Comparison of ENCODE assay signal across 16 cellular contexts in the genomic region with DNA sequence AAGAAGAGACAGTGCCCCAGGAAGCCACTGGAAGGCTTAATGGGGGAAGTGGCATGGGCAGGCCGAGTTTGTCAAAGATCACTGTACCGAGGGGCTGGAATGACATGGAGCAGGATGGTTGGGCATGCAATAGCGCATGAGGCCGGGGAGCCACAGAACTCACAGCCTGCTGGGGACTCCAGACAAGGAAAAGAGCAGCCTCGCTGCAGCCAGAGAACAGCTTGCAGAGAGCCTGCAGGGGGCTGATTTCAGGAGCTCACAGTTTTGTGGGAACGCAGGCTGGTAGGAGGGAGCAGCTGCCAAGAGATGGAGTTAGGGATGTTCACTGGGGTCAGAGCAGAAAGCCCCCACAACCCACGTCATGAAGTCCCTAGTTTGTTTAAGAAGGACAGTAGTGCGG. TPM values are rescaled to one million over a fixed set of nuclear protein-coding genes. Genes with fewer than 3 reads are reported as not detected.
"Had no signal": no experiment of that assay in that cellular context is flagged by ENCODE, and none has a peak within 500 bp of the region (broad histone marks: within the 10 kb centered on the region; RNA-seq: fewer than 3 reads in every experiment).

No MANE protein-coding gene starts in this region.

- H2AFZ ChIP-seq: hepatocyte had no signal

- H3K27me3 ChIP-seq: foreskin keratinocyte, hepatocyte, ovary, right atrium auricular region had no signal

- H3K4me1 ChIP-seq: foreskin keratinocyte had no signal

- H3K36me3 Mint-ChIP-seq: naive thymus-derived CD4-positive, alpha-beta T cell had no signal

- H3K4me3 Mint-ChIP-seq: dendritic cell treated with granulocyte-macrophage colony-stimulating factor and Interleukin-4, amounts not matched to agents 40 ng/mL and 50 ng/mL, for 4 days; effector memory CD8-positive, alpha-beta T cell; naive thymus-derived CD4-positive, alpha-beta T cell; type B pancreatic cell had no signal

- H3K4me1 Mint-ChIP-seq: naive thymus-derived CD4-positive, alpha-beta T cell had no signal

- DNase-seq: effector memory CD8-positive, alpha-beta T cell; erythroblast; foreskin keratinocyte; head of caudate nucleus; left colon; left ventricle myocardium superior; mesenchymal stem cell; naive thymus-derived CD4-positive, alpha-beta T cell; ovary; stimulated activated CD4-positive, alpha-beta T cell treated with anti-CD3 and anti-CD28 coated beads, Interleukin-12 subunit alpha, Interleukin-12 subunit beta, amount 100 ng/mL, for 4 hours; stimulated activated naive CD4-positive, alpha-beta T cell treated with Interleukin-2 at 50 U/mL for 16 hours had no signal

- H3K9me3 Mint-ChIP-seq: dendritic cell treated with granulocyte-macrophage colony-stimulating factor and Interleukin-4, amounts not matched to agents 40 ng/mL and 50 ng/mL, for 4 days; effector memory CD8-positive, alpha-beta T cell; type B pancreatic cell had no signal

- H3K27ac Mint-ChIP-seq: dendritic cell treated with granulocyte-macrophage colony-stimulating factor and Interleukin-4, amounts not matched to agents 40 ng/mL and 50 ng/mL, for 4 days; effector memory CD8-positive, alpha-beta T cell; type B pancreatic cell had no signal

- H3K27me3 Mint-ChIP-seq: dendritic cell treated with granulocyte-macrophage colony-stimulating factor and Interleukin-4, amounts not matched to agents 40 ng/mL and 50 ng/mL, for 4 days; type B pancreatic cell had no signal

- H3K4me3 ChIP-seq: hepatocyte, lung, ovary, right atrium auricular region had no signal

- H3K27ac ChIP-seq: foreskin keratinocyte, hepatocyte, ovary, right atrium auricular region had no signal

- H3K79me2 ChIP-seq: hepatocyte had no signal

- H3K36me3 ChIP-seq: ovary, right atrium auricular region had no signal

- H3K4me2 ChIP-seq: hepatocyte had no signal

- H3K9me3 ChIP-seq: ovary, right atrium auricular region had no signal

RNA-seq across cellular contexts. Expression of a gene that starts 45.4 kb away (rescaled TPM):
- total RNA-seq: naive thymus-derived CD4-positive, alpha-beta T cell had no signal
- polyA plus RNA-seq: naive thymus-derived CD4-positive, alpha-beta T cell had no signal
